7 cellular contexts compared by ENCODE assay signal in the genomic region with DNA sequence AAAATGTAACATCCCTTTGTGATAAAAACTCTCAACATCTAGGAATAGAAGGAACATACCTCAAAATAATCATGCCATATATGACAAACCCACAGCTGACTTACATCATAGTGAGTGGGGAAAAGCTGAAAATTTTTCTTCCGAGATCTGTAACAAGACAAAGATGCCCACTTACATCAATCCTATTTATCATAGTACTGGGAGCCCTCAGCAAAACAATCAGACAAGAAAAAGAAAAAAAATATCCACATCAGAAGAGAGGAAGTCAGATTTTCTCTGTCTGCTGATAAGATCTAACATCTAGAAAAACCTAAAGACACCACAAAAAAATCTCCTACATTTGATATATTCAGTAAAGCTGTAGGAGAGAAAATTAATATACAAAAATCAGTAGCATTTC.
"Had no signal": no experiment of that assay in that cellular context is flagged by ENCODE, and none has a peak within 500 bp of the region (broad histone marks: within the 10 kb centered on the region; RNA-seq: fewer than 3 reads in every experiment).

No MANE protein-coding gene starts in this region.

- DNase-seq: GM23248, GOT3, H9, HCEC 1CT, IMR-90, KBM-7 had no signal

- H3K27ac ChIP-seq: GM23248 had no signal

- H3K9ac ChIP-seq: GM23248 had no signal

- FAIRE-seq: HTR-8/SVneo had no signal

- H3K4me3 ChIP-seq: GM23248 had no signal

- H2AFZ ChIP-seq: GM23248 had no signal
